Comparison of ENCODE assay signal across 8 cellular contexts in genomic region chr19:16660763-16661479, GRCh38.
DNase-seq lines count a peak whose midpoint lies in the region; ATAC-seq and TF ChIP-seq lines count a peak whose summit lies in the region.

Gene TMEM38A, plus strand, starts transcription at chr19:16661139. Its CDS starts 79 bp downstream, at chr19:16661218.

- DNase-seq in GM12864 (ENCODE audit: low read depth), result no peak
- DNase-seq in T-helper 9 cell, result peak; percentile 38
- no peak for DNase-seq in cardiac fibroblast (ENCODE audit: low read depth in 2 of 2)
- DNase-seq in kidney tubule cell (ENCODE audit: low spot score), result peak; percentile 52
- DNase-seq in stimulated activated CD4-positive, alpha-beta T cell treated with anti-CD3 and anti-CD28 coated beads, Interleukin-2, amount 100 ng/mL, for 48 hours, result peak; percentile 9 to 16
- DNase-seq in GDM1 (lab: John Stamatoyannopoulos, UW), result no peak

- peak within 1 kb of the TSS; percentile 70 for H3K4me3 ChIP-seq in GM12864 (ENCODE audit: low read depth, low read length)
- H3K4me3 ChIP-seq in cardiac fibroblast (replicated peaks in 1 of 2; ENCODE audit: low read depth in 2 of 2, low read length in 2 of 2), result peak within 1 kb of the TSS; percentile 83 to 93

- ATAC-seq in HG03280 (IDR thresholded peaks at IDR 0.05; ENCODE audit: unreplicated experiment) (peak; percentile 30), GM18511 (IDR thresholded peaks at IDR 0.05; ENCODE audit: unreplicated experiment) (no peak)

- TF ChIP-seq CTCF in GM12864 (IDR thresholded peaks at IDR 0.05; ENCODE audit: low read depth, low read length, missing control alignments) (no peak), cardiac fibroblast (IDR thresholded peaks at IDR 0.05; ENCODE audit: low read depth, low read length) (no peak)

Comparison
In these comparisons a context has a peak if more than half of its experiments do, and no peak if none do; other contexts are left out.
1. DNase-seq: peak in T-helper 9 cell (single experiment), kidney tubule cell (single experiment) and stimulated activated CD4-positive, alpha-beta T cell treated with anti-CD3 and anti-CD28 coated beads, Interleukin-2, amount 100 ng/mL, for 48 hours (2 of 2); none in GM12864 (single experiment), cardiac fibroblast (0 of 2) and GDM1 (single experiment).